19 cellular contexts compared by ENCODE assay signal in the genomic region with DNA sequence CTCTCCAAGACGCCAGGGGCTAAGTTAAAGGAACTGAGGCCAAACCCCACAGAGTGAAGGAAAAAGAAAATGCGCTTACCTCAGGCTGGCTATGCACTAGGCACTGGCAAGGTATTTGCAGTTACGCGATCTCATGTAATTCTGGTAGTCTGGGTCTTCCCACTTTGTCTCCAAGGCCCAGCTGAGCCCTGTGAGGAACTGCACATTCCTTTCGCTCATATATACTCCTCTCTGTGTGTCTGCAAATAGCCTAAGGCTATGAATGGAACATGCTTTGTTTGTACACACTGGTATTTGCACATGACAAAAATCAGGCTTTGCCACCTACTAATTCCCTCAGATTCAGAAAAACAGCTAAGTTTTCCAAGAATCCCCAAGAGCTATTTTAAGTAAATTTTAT.
A peak's percentile ranks its signal among the peaks of the same experiment; 100 is the strongest.
DNase-seq lines count a peak whose midpoint lies in the region; FAIRE-seq and TF ChIP-seq lines count a peak whose summit lies in the region.
"Had no signal": no experiment of that assay in that cellular context is flagged by ENCODE, and none has a peak within 500 bp of the region (broad histone marks: within the 10 kb centered on the region; RNA-seq: fewer than 3 reads in every experiment).

No MANE protein-coding gene starts in this region.

- no peaks in the 10 kb centered on the region for H3K79me2 ChIP-seq in H9 (ENCODE audit: insufficient read depth, low read length)
- H3K79me2 ChIP-seq in mesendoderm (ENCODE audit: control insufficient read depth, insufficient read depth, low read length) = peaks cover 45% of the 10 kb centered on the region
- peaks cover 93% of the 10 kb centered on the region for H3K79me2 ChIP-seq in hepatocyte
- H3K79me2 ChIP-seq: parathyroid adenoma had no signal

- peaks cover 22% of the 10 kb centered on the region for H3K4me1 ChIP-seq in Caco-2
- peaks cover 1% of the 10 kb centered on the region; the same call in 1 of the 2 replicates for H3K4me1 ChIP-seq in H9 (ENCODE audit: insufficient read depth, low read length)
- peaks cover 24% of the 10 kb centered on the region for H3K4me1 ChIP-seq in mesendoderm (ENCODE audit: control insufficient read depth, low read depth, low read length)
- peaks cover 1 to 31% (median 8%) of the 10 kb centered on the region in 4 donors for H3K4me1 ChIP-seq in esophagus muscularis mucosa
- peaks cover 15% of the 10 kb centered on the region for H3K4me1 ChIP-seq in hepatocyte (ENCODE audit: insufficient read depth)

- H3K36me3 Mint-ChIP-seq in Caco-2 (ENCODE audit: insufficient read depth, unreplicated experiment) (no peaks in the 10 kb centered on the region), H9 (ENCODE audit: insufficient read depth in 1 of 3, low read depth in 3 of 3) (no peaks in the 10 kb centered on the region)
- H3K36me3 Mint-ChIP-seq: natural killer cell had no signal

- H3K23ac ChIP-seq in H9 (ENCODE audit: insufficient read length, low read depth, low read length) = no peak overlapping the region
- no peak overlapping the region for H3K23ac ChIP-seq in mesendoderm (ENCODE audit: low read length)

- H3K18ac ChIP-seq in H9 (ENCODE audit: insufficient read length, low read depth, low read length) = no peak overlapping the region
- no peak overlapping the region for H3K18ac ChIP-seq in mesendoderm (ENCODE audit: low read length)

- H3K27me3 ChIP-seq in Caco-2 (replicated peaks; ENCODE audit: control insufficient read depth, insufficient read depth, low read length) = no peaks in the 10 kb centered on the region; the same call in 1 of the 2 replicates
- H3K27me3 ChIP-seq in H9 (ENCODE audit: insufficient read depth, low read length) = no peaks in the 10 kb centered on the region
- H3K27me3 ChIP-seq in mesendoderm (ENCODE audit: insufficient read depth, low read length, poor library complexity) = no peaks in the 10 kb centered on the region
- H3K27me3 ChIP-seq in esophagus muscularis mucosa = no peaks in the 10 kb centered on the region
- no peaks in the 10 kb centered on the region for H3K27me3 ChIP-seq in hepatocyte
- H3K27me3 ChIP-seq: right atrium auricular region, upper lobe of left lung had no signal

- no peak overlapping the region for H3K56ac ChIP-seq in H9 (ENCODE audit: insufficient read length, low read depth, low read length)
- peak overlapping the region; percentile 36 for H3K56ac ChIP-seq in mesendoderm (ENCODE audit: low read length)

- H3K4me3 ChIP-seq in Caco-2 (ENCODE audit: low read depth, low read length) = no peak overlapping the region
- no peak overlapping the region for H3K4me3 ChIP-seq in mesendoderm (ENCODE audit: low read length)
- H3K4me3 ChIP-seq in esophagus muscularis mucosa = no peak overlapping the region
- no peak overlapping the region for H3K4me3 ChIP-seq in hepatocyte
- H3K4me3 ChIP-seq: right atrium auricular region, upper lobe of left lung had no signal

- H3K9me3 ChIP-seq in Caco-2 = no peaks in the 10 kb centered on the region
- H3K9me3 ChIP-seq in H9 (ENCODE audit: control insufficient read depth, low read depth, low read length) = no peaks in the 10 kb centered on the region
- H3K9me3 ChIP-seq in esophagus muscularis mucosa = no peaks in the 10 kb centered on the region
- H3K9me3 ChIP-seq in hepatocyte (ENCODE audit: low read depth) = no peaks in the 10 kb centered on the region
- H3K9me3 ChIP-seq: right atrium auricular region, upper lobe of left lung had no signal

- H4K20me1 ChIP-seq in H9 (ENCODE audit: control insufficient read depth, insufficient read depth, insufficient read length) = no peaks in the 10 kb centered on the region
- peaks cover 5% of the 10 kb centered on the region for H4K20me1 ChIP-seq in hepatocyte (ENCODE audit: insufficient read depth, poor library complexity, severe bottlenecking)

- no peak overlapping the region for H2BK5ac ChIP-seq in H9 (ENCODE audit: insufficient read length, low read length)
- no peak overlapping the region for H2BK5ac ChIP-seq in mesendoderm (ENCODE audit: low read length)

- H4K5ac ChIP-seq in H9 (ENCODE audit: insufficient read length, low read depth, low read length) = no peak overlapping the region
- no peak overlapping the region for H4K5ac ChIP-seq in mesendoderm (ENCODE audit: low read length)

- H3K9me3 Mint-ChIP-seq in Caco-2 (ENCODE audit: unreplicated experiment) (no peaks in the 10 kb centered on the region), H9 (no peaks in the 10 kb centered on the region; a peak in 1 of 5 replicates)
- H3K9me3 Mint-ChIP-seq: natural killer cell had no signal

- no peak overlapping the region for H2BK20ac ChIP-seq in H9 (ENCODE audit: low read depth, low read length, poor library complexity, severe bottlenecking)

- BruUV-seq in Caco-2 (replicated peaks; lab: Mats Ljungman, UMichigan) = no TSS peak

- H4K91ac ChIP-seq in H9 (ENCODE audit: insufficient read length, low read depth, low read length) = no peak overlapping the region

- no peaks in the 10 kb centered on the region for H3K23me2 ChIP-seq in H9 (ENCODE audit: insufficient read length, low read depth, low read length, poor library complexity, severe bottlenecking)

- H3K27ac ChIP-seq in H9 (ENCODE audit: insufficient read length, low read depth, low read length) = no peak overlapping the region
- no peak overlapping the region for H3K27ac ChIP-seq in mesendoderm (ENCODE audit: low read depth, low read length)
- H3K27ac ChIP-seq in esophagus muscularis mucosa (replicated peaks in 1 of 4) = no peak overlapping the region
- H3K27ac ChIP-seq in hepatocyte = no peak overlapping the region
- H3K27ac ChIP-seq: parathyroid adenoma, right atrium auricular region, upper lobe of left lung had no signal

- H3K9ac ChIP-seq in H9 (ENCODE audit: extremely low read depth, insufficient read length, low read length) = no peak overlapping the region
- H3K9ac ChIP-seq in mesendoderm (ENCODE audit: low read length) = no peak overlapping the region
- H3K9ac ChIP-seq: parathyroid adenoma had no signal

- POLR2A ChIA-PET in Caco-2 (lab: Charles Lee) = no interaction called here

- no peak for FAIRE-seq in urothelium cell line (lab: Jason Lieb, UNC)
- FAIRE-seq: H54, keratinocyte had no signal

- H3K27me3 Mint-ChIP-seq in Caco-2 (ENCODE audit: insufficient read depth, unreplicated experiment) (no peaks in the 10 kb centered on the region), H9 (ENCODE audit: low read depth) (peaks cover 3% of the 10 kb centered on the region)

- TF ChIP-seq CTCF in Caco-2 (IDR thresholded peaks at IDR 0.05; ENCODE audit: insufficient read depth in 1 of 2, low read depth in 1 of 2, low read length in 1 of 2, severe bottlenecking in 1 of 2, unreplicated experiment in 1 of 2) (no peak), H9 (conservative IDR thresholded peaks at IDR 0.05) (no peak), esophagus muscularis mucosa (IDR thresholded peaks at IDR 0.05) (no peak), hepatocyte (IDR thresholded peaks at IDR 0.05; ENCODE audit: poor library complexity) (no peak)

- no peak overlapping the region for H2BK120ac ChIP-seq in H9 (ENCODE audit: low read depth, low read length, poor library complexity, severe bottlenecking)
- H2BK120ac ChIP-seq in mesendoderm (ENCODE audit: low read depth, low read length) = no peak overlapping the region

- no peaks in the 10 kb centered on the region for H3K79me1 ChIP-seq in H9 (ENCODE audit: insufficient read depth, low read depth, low read length, poor library complexity, severe bottlenecking)
- peaks cover 20% of the 10 kb centered on the region for H3K79me1 ChIP-seq in mesendoderm (ENCODE audit: low read length)

- H2AFZ ChIP-seq in H9 (ENCODE audit: low read length) (no peak overlapping the region), hepatocyte (no peak overlapping the region)
- H2AFZ ChIP-seq: parathyroid adenoma had no signal

- H3K36me3 ChIP-seq in Caco-2 (ENCODE audit: control insufficient read depth, insufficient read depth, low read length) = no peaks in the 10 kb centered on the region
- H3K36me3 ChIP-seq in mesendoderm (ENCODE audit: control insufficient read depth, insufficient read depth, low read length) = no peaks in the 10 kb centered on the region
- no peaks in the 10 kb centered on the region for H3K36me3 ChIP-seq in esophagus muscularis mucosa
- H3K36me3 ChIP-seq in hepatocyte (replicated peaks; ENCODE audit: insufficient read depth, low read depth) = no peaks in the 10 kb centered on the region
- H3K36me3 ChIP-seq: right atrium auricular region, upper lobe of left lung had no signal

- no peak overlapping the region for H2BK12ac ChIP-seq in H9 (ENCODE audit: insufficient read length, low read depth, low read length)

- intact Hi-C loops in Caco-2 (cut with micrococcal nuclease; ENCODE audit: unreplicated experiment) (no loop called here), esophagus muscularis mucosa (cut with DNase I) (no loop called here)

- DNase-seq in Caco-2 (peak; percentile 45 to 50), H9 (no peak), NCI-H69 (lab: John Stamatoyannopoulos, UW) (peak; percentile 95), mesendoderm (peak; percentile 56), urothelium cell line (ENCODE audit: low spot score) (no peak), esophagus muscularis mucosa (ENCODE audit: extremely low spot score) (no peak), hepatocyte (ENCODE audit: low spot score) (no peak), ureter (ENCODE audit: low spot score) (no peak)
- DNase-seq: activated CD8-positive, alpha-beta T cell treated with anti-CD3 and anti-CD28 coated beads, Interleukin-2, amount 10 ng/mL, durations not matched to agents 7 days and 5 days; GF-D8; natural killer cell; NCI-H1694; NCI-H2171 treated with DMSO at 0.1 percent for 48 hours; stimulated activated CD4-positive, alpha-beta T cell treated with anti-CD3 and anti-CD28 coated beads, Interleukin-2, amount 100 ng/mL, for 48 hours; upper lobe of left lung had no signal

- no peak overlapping the region for H3K4ac ChIP-seq in H9 (ENCODE audit: low read depth, low read length)
- no peak overlapping the region for H3K4ac ChIP-seq in mesendoderm (ENCODE audit: low read depth, low read length)

- H2BK15ac ChIP-seq in H9 (ENCODE audit: low read depth, low read length) = no peak overlapping the region
- H2BK15ac ChIP-seq in mesendoderm (replicated peaks; ENCODE audit: low read depth) = no peak overlapping the region

- H3K4me2 ChIP-seq in H9 (ENCODE audit: insufficient read depth, insufficient read length, low read length) (no peak overlapping the region), mesendoderm (ENCODE audit: low read length) (no peak overlapping the region), hepatocyte (no peak overlapping the region)

- TF ChIP-seq POLR2A in esophagus muscularis mucosa (IDR thresholded peaks at IDR 0.05; ENCODE audit: low read depth) = no peak

- H3T11ph ChIP-seq in H9 (ENCODE audit: low read length) = no peak overlapping the region

- peaks cover 61% of the 10 kb centered on the region for H3K4me1 Mint-ChIP-seq in Caco-2 (ENCODE audit: low read depth, unreplicated experiment)
- H3K4me1 Mint-ChIP-seq in H9 = peaks cover 37 to 42% of the 10 kb centered on the region in 2 experiments
- H3K4me1 Mint-ChIP-seq: natural killer cell had no signal

- TF ChIP-seq EP300 in esophagus muscularis mucosa (IDR thresholded peaks at IDR 0.05) = no peak

- no peak overlapping the region for H3K14ac ChIP-seq in H9 (ENCODE audit: insufficient read depth, low read length)

- WGBS in H9 (ENCODE audit: extremely low coverage, insufficient read length, low lambda C conversion rate) = no CpG with 5 or more reads among the region's 5 CpGs
- no CpG with 5 or more reads among the region's 5 CpGs for WGBS in mesendoderm (ENCODE audit: extremely low coverage, insufficient coverage, low lambda C conversion rate)
- 91% methylated on average over 5 of the region's 5 CpGs for WGBS in esophagus muscularis mucosa
- 76% methylated on average over 5 of the region's 5 CpGs for WGBS in hepatocyte (ENCODE audit: low lambda C conversion rate, missing lambda C conversion rate)

- H4K8ac ChIP-seq in H9 (replicated peaks; ENCODE audit: insufficient read length, low read depth, low read length) (no peak overlapping the region), mesendoderm (ENCODE audit: low read depth, low read length) (no peak overlapping the region)

- H3K9me2 ChIP-seq in hepatocyte (replicated peaks; ENCODE audit: insufficient read depth) = no peaks in the 10 kb centered on the region

- H3K4me3 Mint-ChIP-seq in Caco-2 (ENCODE audit: unreplicated experiment) = no peak overlapping the region
- no peak overlapping the region for H3K4me3 Mint-ChIP-seq in H9
- H3K4me3 Mint-ChIP-seq: activated CD8-positive, alpha-beta T cell treated with anti-CD3 and anti-CD28 coated beads, Interleukin-2, amount 10 ng/mL, durations not matched to agents 7 days and 5 days; natural killer cell had no signal

- CTCF ChIA-PET in Caco-2 (lab: Charles Lee) = no interaction called here

- no peak overlapping the region for H2AK5ac ChIP-seq in H9 (ENCODE audit: insufficient read length, low read length)
- no peak overlapping the region for H2AK5ac ChIP-seq in mesendoderm (ENCODE audit: low read length)

- H3K27ac Mint-ChIP-seq in Caco-2 (ENCODE audit: unreplicated experiment) = no peak overlapping the region
- peak overlapping the region in 2 of 3 experiments; percentile 27 to 41; a peak in 3 of 7 replicates for H3K27ac Mint-ChIP-seq in H9
- H3K27ac Mint-ChIP-seq: activated CD8-positive, alpha-beta T cell treated with anti-CD3 and anti-CD28 coated beads, Interleukin-2, amount 10 ng/mL, durations not matched to agents 7 days and 5 days; natural killer cell had no signal

Comparison
In these comparisons a context has a peak if more than half of its experiments do, and no peak if none do; other contexts are left out.
1. DNase-seq: peak in Caco-2 (2 of 2), NCI-H69 (single experiment) and mesendoderm (single experiment); none in H9 (single experiment), urothelium cell line (single experiment), esophagus muscularis mucosa (single experiment), hepatocyte (single experiment) and ureter (single experiment).